In the genomic region with DNA sequence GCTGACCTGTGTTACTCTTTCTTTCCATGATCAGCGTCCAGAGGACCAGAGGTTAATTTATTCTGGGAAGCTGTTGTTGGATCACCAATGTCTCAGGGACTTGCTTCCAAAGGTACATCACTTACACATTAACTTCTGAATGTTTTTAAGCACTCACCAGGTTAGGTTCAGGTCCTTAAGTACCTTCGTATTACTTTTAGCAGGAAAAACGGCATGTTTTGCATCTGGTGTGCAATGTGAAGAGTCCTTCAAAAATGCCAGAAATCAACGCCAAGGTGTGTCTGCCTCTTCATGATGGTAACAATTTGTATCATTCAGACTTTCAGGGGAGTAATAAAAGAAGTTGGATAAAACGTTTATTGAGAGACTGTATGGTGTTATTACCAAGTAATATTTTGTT, we compare ENCODE assay signal across 8 cellular contexts. TPM values are rescaled to one million over a fixed set of nuclear protein-coding genes. Genes with fewer than 3 reads are reported as not detected.
DNase-seq lines count a peak whose midpoint lies in the region; ATAC-seq, FAIRE-seq and TF ChIP-seq lines count a peak whose summit lies in the region.

No MANE protein-coding gene starts in this region.

- peaks cover 6 to 21% of the 10 kb centered on the region in 2 experiments for H3K36me3 ChIP-seq in GM12878 (ENCODE audit: control insufficient read depth in 2 of 2, insufficient read depth in 2 of 2, low read length in 1 of 2)
- H3K36me3 ChIP-seq in mucosa of rectum (ENCODE audit: control insufficient read depth in 2 of 2, insufficient read depth in 2 of 2, low read length in 2 of 2): peaks cover 59 to 61% of the 10 kb centered on the region in 2 donors
- peaks cover 78% of the 10 kb centered on the region for H3K36me3 ChIP-seq in HAP-1 (replicated peaks)
- peaks cover 17 to 24% of the 10 kb centered on the region in 2 donors for H3K36me3 ChIP-seq in small intestine (ENCODE audit: control insufficient read depth in 2 of 2, insufficient read depth in 2 of 2, low read length in 2 of 2)

- H3K4me1 ChIP-seq in GM12878 (ENCODE audit: control insufficient read depth, insufficient read depth, low read length): peaks cover 39% of the 10 kb centered on the region
- peaks cover 24 to 38% of the 10 kb centered on the region in 2 donors for H3K4me1 ChIP-seq in mucosa of rectum (ENCODE audit: control insufficient read depth in 2 of 2, insufficient read depth in 2 of 2, low read length in 2 of 2)
- H3K4me1 ChIP-seq in HAP-1: peaks cover 24% of the 10 kb centered on the region
- H3K4me1 ChIP-seq in small intestine (ENCODE audit: control insufficient read depth in 2 of 2, insufficient read depth in 1 of 2, low read depth in 1 of 2, low read length in 1 of 2): no peaks in the 10 kb centered on the region

- RAD21 ChIA-PET in GM12878 (lab: Charles Lee; ENCODE audit: unreplicated experiment): interaction anchor here (1.0 to 1.4 kb wide), 2 partner anchors 11 to 15 kb away, joined by 3 to 4 read pairs; no protein-coding TSS in a partner anchor

- H3K27ac ChIP-seq in 22Rv1: 0 out of 2 replicates have a peak overlapping the region, but pooled peaks have one; percentile 91
- H3K27ac ChIP-seq in GM12878 (ENCODE audit: control insufficient read depth, insufficient read depth): peak overlapping the region; percentile 51
- H3K27ac ChIP-seq in mucosa of rectum (ENCODE audit: low read depth in 2 of 2, low read length in 2 of 2): peak overlapping the region in 1 of 2 donors; percentile 10
- no peak overlapping the region for H3K27ac ChIP-seq in small intestine (ENCODE audit: low read depth in 1 of 2, low read length in 1 of 2)

- H3K79me2 ChIP-seq in GM12878 (ENCODE audit: control insufficient read depth, insufficient read depth, low read length): peaks cover 54% of the 10 kb centered on the region

- SMC1A ChIA-PET in GM12878 (lab: Charles Lee; ENCODE audit: uncharacterized antibody, unreplicated experiment): interaction anchor here (1.1 to 4.6 kb wide), 7 partner anchors 9 to 68 kb away, joined by 3 to 18 read pairs (median 12); no protein-coding TSS in a partner anchor

- H3K27me3 ChIP-seq in GM12878 (replicated peaks in 1 of 2; ENCODE audit: control insufficient read depth in 2 of 2, insufficient read depth in 2 of 2, low read length in 1 of 2): no peaks in the 10 kb centered on the region
- H3K27me3 ChIP-seq in mucosa of rectum (ENCODE audit: control insufficient read depth in 2 of 2, insufficient read depth in 2 of 2, low read length in 2 of 2): no peaks in the 10 kb centered on the region
- H3K27me3 ChIP-seq in HAP-1 (ENCODE audit: low read depth): no peaks in the 10 kb centered on the region
- H3K27me3 ChIP-seq in small intestine (ENCODE audit: control insufficient read depth in 2 of 2, insufficient read depth in 2 of 2, low read length in 2 of 2): no peaks in the 10 kb centered on the region

- intact Hi-C loops in GM12878 (cut with micrococcal nuclease; ENCODE audit: unreplicated experiment): no loop called here

- in situ Hi-C loops in GM12878 (cut with MboI): no loop called here
- in situ Hi-C loops in HAP-1 (cut with MboI; ENCODE audit: low sequenced_read_pairs): loop anchor here (5.0 kb wide), 1 partner anchor 68 kb away; the partner anchor contains the start of gene SLC12A3

- no peak for TF ChIP-seq POLR2A in GM12878 (IDR thresholded peaks at IDR 0.05; ENCODE audit: low read depth, low read length)

- H3K9ac ChIP-seq in GM12878 (ENCODE audit: control insufficient read depth, insufficient read depth, low read length): peak overlapping the region; percentile 61
- peak overlapping the region in 1 of 2 donors; percentile 92 for H3K9ac ChIP-seq in mucosa of rectum (ENCODE audit: low read depth in 1 of 2, low read length in 2 of 2)

- FAIRE-seq in GM12878 (lab: Jason Lieb, UNC) (no peak), small intestine (lab: Jason Lieb, UNC) (no peak)

- peak overlapping the region; percentile 38 for H3K4me2 ChIP-seq in GM12878 (ENCODE audit: control insufficient read depth, insufficient read depth)

- ATAC-seq in GM12878 (no peak), GM21528 (IDR thresholded peaks at IDR 0.05; ENCODE audit: low FRiP score, unreplicated experiment) (no peak), HG03354 (IDR thresholded peaks at IDR 0.05; ENCODE audit: poor library complexity, severe bottlenecking, unreplicated experiment) (no peak)

- no peak overlapping the region for H2AFZ ChIP-seq in GM12878 (ENCODE audit: control insufficient read depth, low read depth, low read length)

- TF ChIP-seq CTCF in 22Rv1 (IDR thresholded peaks at IDR 0.05) (no peak), GM12875 (IDR thresholded peaks at IDR 0.05; ENCODE audit: borderline replicate concordance, insufficient read depth, low read depth, low read length) (no peak), GM12878 (IDR thresholded peaks at IDR 0.05 in 2 of 3, conservative IDR thresholded peaks at IDR 0.05 in 1 of 3; ENCODE audit: control insufficient read depth in 2 of 3, extremely low read depth in 1 of 3, insufficient read depth in 1 of 3, low read depth in 3 of 3, low read length in 3 of 3) (no peak)

- no TSS peak for BruUV-seq in GM12878 (replicated peaks; lab: Mats Ljungman, UMichigan)

- H4K20me1 ChIP-seq in GM12878 (ENCODE audit: control insufficient read depth, insufficient read depth): no peaks in the 10 kb centered on the region

- POLR2A ChIA-PET in GM12878 (lab: Charles Lee): interaction anchor here (0.5 to 21.1 kb wide), 6 partner anchors 12 to 75 kb away, joined by 3 to 306 read pairs (median 4); no protein-coding TSS in a partner anchor

- DNase-seq in GM12878 (ENCODE audit: low read depth, low spot score): no peak
- DNase-seq in HAP-1 (ENCODE audit: low spot score in 2 of 2): no peak
- no peak for DNase-seq in small intestine

- no peak for TF ChIP-seq EP300 in GM12878 (IDR thresholded peaks at IDR 0.05; ENCODE audit: borderline replicate concordance in 1 of 2, control insufficient read depth in 1 of 2, low read depth in 2 of 2, low read length in 2 of 2)

- peak overlapping the region; percentile 91 for H3K4me3 ChIP-seq in GM12875 (ENCODE audit: low read depth, low read length)
- H3K4me3 ChIP-seq in GM12878: peak overlapping the region; percentile 92
- peak overlapping the region; percentile 51 to 98 for H3K4me3 ChIP-seq in mucosa of rectum (ENCODE audit: low read length in 2 of 2)
- H3K4me3 ChIP-seq in HAP-1: no peak overlapping the region
- H3K4me3 ChIP-seq in small intestine (ENCODE audit: low read depth in 1 of 2, low read length in 2 of 2): peak overlapping the region in 1 of 2 donors; percentile 35

- under 1% methylated on average over 5 of the region's 5 CpGs for WGBS in GM12878 (ENCODE audit: insufficient coverage, insufficient replicate concordance, low lambda C conversion rate, missing lambda C conversion rate)
- 38 to 47% (median 39%) methylated on average over 5 of the region's 5 CpGs for WGBS in small intestine, 3 donors

- TF ChIP-seq RAD21 in GM12878 (IDR thresholded peaks at IDR 0.05; ENCODE audit: insufficient read depth, low read depth, low read length): no peak

- CTCF ChIA-PET in GM12878 (lab: Yijun Ruan, JAX): interaction anchor here (1.5 to 1.7 kb wide), 2 partner anchors 16 to 29 kb away, joined by 3 to 6 read pairs; no protein-coding TSS in a partner anchor

- H3K9me3 ChIP-seq in GM12878 (replicated peaks; ENCODE audit: control insufficient read depth, insufficient read depth, low read length) (no peaks in the 10 kb centered on the region), mucosa of rectum (ENCODE audit: control insufficient read depth in 2 of 2, low read length in 2 of 2) (no peaks in the 10 kb centered on the region), HAP-1 (no peaks in the 10 kb centered on the region), small intestine (ENCODE audit: control insufficient read depth, low read depth) (no peaks in the 10 kb centered on the region)

RNA-seq across cellular contexts. Expression of gene HERPUD1, which starts 3.3 kb away (rescaled TPM):
- total RNA-seq in GM12878 (2013; cell fraction: nucleolus; rRNA removed): 346 and 347 TPM in 2 replicates
- total RNA-seq in GM12878 (2014; rRNA removed) (69.9 and 80.4 TPM in 2 replicates), GM12878 (2014; rRNA removed; fragmentation: Illumina TruSeq; extraction: Trizol) (102 and 107 TPM in 2 replicates), GM12878 (2021) (129 and 143 TPM in 2 replicates)
- polyA plus RNA-seq in GM12878 (2011; ENCODE audit: low read depth): 132 TPM
- polyA plus RNA-seq in GM12878 (2011; rRNA removed) (119 and 178 TPM in 2 replicates), GM12878 (2014; fragmentation: Illumina TruSeq; extraction: Trizol) (138 and 149 TPM in 2 replicates), GM12878 (2014; fragmentation: Nextera tagmentation; extraction: Ambion mirVana) (10 to 100 TPM; 32.6 to 68.1 TPM), GM12878 (2014; rRNA removed) (99.0 and 129 TPM in 2 replicates), GM12878 (2016; fragmentation: Nextera tagmentation; extraction: Ambion mirVana) (100 to 1,000 TPM; 204 to 212 TPM), small intestine (100 to 1,000 TPM in 1 of 3 donors, 10 to 100 TPM in 2; 25.9 to 126 (median 68.1) TPM)
- 111 and 123 TPM in 2 replicates for polyA plus RNA-seq in GM12878 (2011; cell fraction: cytosol; rRNA removed)
- polyA plus RNA-seq in GM12878 (2011; cell fraction: nucleus; rRNA removed): 83.2 and 124 TPM in 2 replicates
- 141 and 168 TPM in 2 replicates for polyA plus RNA-seq in GM12878 (2012)
- polyA minus RNA-seq in GM12878 (2011; rRNA and poly(A)+ RNA removed): 110 and 134 TPM in 2 replicates
- 46.4 and 58.4 TPM in 2 replicates for polyA minus RNA-seq in GM12878 (2011; cell fraction: cytosol; rRNA and poly(A)+ RNA removed)
- polyA minus RNA-seq in GM12878 (2011; cell fraction: nucleus; rRNA and poly(A)+ RNA removed): 93.1 and 103 TPM in 2 replicates

RNA-seq across cellular contexts. Expression of gene CETP, which starts 26.5 kb away (rescaled TPM):
- total RNA-seq in GM12878 (2013; cell fraction: nucleolus; rRNA removed): 2.0 and 2.9 TPM in 2 replicates
- total RNA-seq in GM12878 (2014; rRNA removed): 1.9 and 2.3 TPM in 2 replicates
- 1.2 and 1.3 TPM in 2 replicates for total RNA-seq in GM12878 (2014; rRNA removed; fragmentation: Illumina TruSeq; extraction: Trizol)
- total RNA-seq in GM12878 (2021): 0.77 and 1.4 TPM in 2 replicates
- polyA plus RNA-seq in GM12878 (2011; ENCODE audit: low read depth): 0.92 TPM
- polyA plus RNA-seq in GM12878 (2011; rRNA removed): 4.5 and 6.4 TPM in 2 replicates
- polyA plus RNA-seq in GM12878 (2011; cell fraction: cytosol; rRNA removed): 4.8 and 5.3 TPM in 2 replicates
- 2.6 and 3.7 TPM in 2 replicates for polyA plus RNA-seq in GM12878 (2011; cell fraction: nucleus; rRNA removed)
- 1.2 and 2.1 TPM in 2 replicates for polyA plus RNA-seq in GM12878 (2012)
- 0.90 and 1.2 TPM in 2 replicates for polyA plus RNA-seq in GM12878 (2014; fragmentation: Illumina TruSeq; extraction: Trizol)
- 1 to 10 TPM; 2.4 to 2.9 TPM for polyA plus RNA-seq in GM12878 (2014; fragmentation: Nextera tagmentation; extraction: Ambion mirVana)
- polyA plus RNA-seq in GM12878 (2014; rRNA removed): 1.4 and 1.5 TPM in 2 replicates
- polyA plus RNA-seq in GM12878 (2016; fragmentation: Nextera tagmentation; extraction: Ambion mirVana): 1 to 10 TPM; 2.3 to 2.9 TPM
- 3.1 and 3.4 TPM in 2 replicates for polyA minus RNA-seq in GM12878 (2011; rRNA and poly(A)+ RNA removed)
- polyA minus RNA-seq in GM12878 (2011; cell fraction: cytosol; rRNA and poly(A)+ RNA removed): 0.94 and 1.3 TPM in 2 replicates
- polyA minus RNA-seq in GM12878 (2011; cell fraction: nucleus; rRNA and poly(A)+ RNA removed): 0.85 and 0.96 TPM in 2 replicates
- polyA plus RNA-seq in small intestine: 1 to 10 TPM in 1 of 3 donors, under 1 TPM in 1, not detected in 1; 0.34 to 1.6 TPM

RNA-seq across cellular contexts. Expression of gene NLRC5, which starts 54.2 kb away (rescaled TPM):
- 626 and 671 TPM in 2 replicates for total RNA-seq in GM12878 (2013; cell fraction: nucleolus; rRNA removed)
- total RNA-seq in GM12878 (2014; rRNA removed) (60.3 and 65.3 TPM in 2 replicates), GM12878 (2014; rRNA removed; fragmentation: Illumina TruSeq; extraction: Trizol) (49.2 and 54.3 TPM in 2 replicates), GM12878 (2021) (86.2 and 105 TPM in 2 replicates)
- 26.2 TPM for polyA plus RNA-seq in GM12878 (2011; ENCODE audit: low read depth)
- polyA plus RNA-seq in GM12878 (2011; rRNA removed) (62.1 and 88.8 TPM in 2 replicates), GM12878 (2014; fragmentation: Illumina TruSeq; extraction: Trizol) (51.5 and 73.0 TPM in 2 replicates), GM12878 (2014; fragmentation: Nextera tagmentation; extraction: Ambion mirVana) (10 to 100 TPM; 13.1 to 14.2 TPM), GM12878 (2014; rRNA removed) (83.8 and 84.2 TPM in 2 replicates), GM12878 (2016; fragmentation: Nextera tagmentation; extraction: Ambion mirVana) (10 to 100 TPM; 43.7 to 49.1 TPM), small intestine (10 to 100 TPM in 2 of 3 donors, 1 to 10 TPM in 1; 6.3 to 29.2 (median 25.4) TPM)
- 73.8 and 102 TPM in 2 replicates for polyA plus RNA-seq in GM12878 (2011; cell fraction: cytosol; rRNA removed)
- polyA plus RNA-seq in GM12878 (2011; cell fraction: nucleus; rRNA removed): 528 TPM in 2 replicates
- polyA plus RNA-seq in GM12878 (2012): 39.6 and 49.1 TPM in 2 replicates
- 197 and 272 TPM in 2 replicates for polyA minus RNA-seq in GM12878 (2011; rRNA and poly(A)+ RNA removed)
- 42.9 and 54.2 TPM in 2 replicates for polyA minus RNA-seq in GM12878 (2011; cell fraction: cytosol; rRNA and poly(A)+ RNA removed)
- 281 and 428 TPM in 2 replicates for polyA minus RNA-seq in GM12878 (2011; cell fraction: nucleus; rRNA and poly(A)+ RNA removed)

Comparison
In these comparisons a context has a peak if more than half of its experiments do, and no peak if none do; other contexts are left out.
1. H3K27ac ChIP-seq: peak in 22Rv1 (single experiment) and GM12878 (single experiment); none in small intestine (0 of 2).